In the genomic region with DNA sequence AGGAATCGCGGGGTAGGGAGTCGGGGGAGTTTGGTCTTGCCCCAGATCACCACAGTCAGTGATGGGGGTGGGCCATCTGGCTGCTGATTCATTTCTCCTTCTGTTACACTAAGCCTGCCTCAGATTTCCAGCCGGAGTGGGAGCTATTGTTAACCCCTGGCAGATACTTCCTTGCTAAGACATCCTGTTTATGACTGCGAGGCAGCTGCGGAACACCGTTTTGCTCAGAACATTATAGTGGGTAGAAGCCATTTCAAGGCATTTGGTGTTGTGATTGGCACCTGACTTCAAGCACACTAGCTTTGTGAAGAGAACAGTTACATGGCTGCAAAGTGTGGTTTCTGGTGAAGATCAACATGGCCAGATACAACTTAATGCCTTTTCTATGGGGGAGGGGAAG, we compare ENCODE assay signal across 1 cellular context.
TF ChIP-seq lines count a peak whose summit lies in the region.

No MANE protein-coding gene starts in this region.

TF ChIP-seq in HepG2, 621 proteins besides CTCF, POLR2A, EP300 and RAD21 (continued from another document):
- TF ChIP-seq, protein P1, sequence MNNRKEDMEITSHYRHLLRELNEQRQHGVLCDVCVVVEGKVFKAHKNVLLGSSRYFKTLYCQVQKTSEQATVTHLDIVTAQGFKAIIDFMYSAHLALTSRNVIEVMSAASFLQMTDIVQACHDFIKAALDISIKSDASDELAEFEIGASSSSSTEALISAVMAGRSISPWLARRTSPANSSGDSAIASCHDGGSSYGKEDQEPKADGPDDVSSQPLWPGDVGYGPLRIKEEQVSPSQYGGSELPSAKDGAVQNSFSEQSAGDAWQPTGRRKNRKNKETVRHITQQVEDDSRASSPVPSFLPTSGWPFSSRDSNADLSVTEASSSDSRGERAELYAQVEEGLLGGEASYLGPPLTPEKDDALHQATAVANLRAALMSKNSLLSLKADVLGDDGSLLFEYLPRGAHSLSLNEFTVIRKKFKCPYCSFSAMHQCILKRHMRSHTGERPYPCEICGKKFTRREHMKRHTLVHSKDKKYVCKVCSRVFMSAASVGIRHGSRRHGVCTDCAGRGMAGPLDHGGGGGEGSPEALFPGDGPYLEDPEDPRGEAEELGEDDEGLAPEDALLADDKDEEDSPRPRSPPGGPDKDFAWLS (CRISPR knock-in tag; IDR thresholded peaks at IDR 0.05; ENCODE audit: borderline replicate concordance): no peak
- TF ChIP-seq ZNF746 (CRISPR knock-in tag; IDR thresholded peaks at IDR 0.05): no peak
- TF ChIP-seq, protein P2, sequence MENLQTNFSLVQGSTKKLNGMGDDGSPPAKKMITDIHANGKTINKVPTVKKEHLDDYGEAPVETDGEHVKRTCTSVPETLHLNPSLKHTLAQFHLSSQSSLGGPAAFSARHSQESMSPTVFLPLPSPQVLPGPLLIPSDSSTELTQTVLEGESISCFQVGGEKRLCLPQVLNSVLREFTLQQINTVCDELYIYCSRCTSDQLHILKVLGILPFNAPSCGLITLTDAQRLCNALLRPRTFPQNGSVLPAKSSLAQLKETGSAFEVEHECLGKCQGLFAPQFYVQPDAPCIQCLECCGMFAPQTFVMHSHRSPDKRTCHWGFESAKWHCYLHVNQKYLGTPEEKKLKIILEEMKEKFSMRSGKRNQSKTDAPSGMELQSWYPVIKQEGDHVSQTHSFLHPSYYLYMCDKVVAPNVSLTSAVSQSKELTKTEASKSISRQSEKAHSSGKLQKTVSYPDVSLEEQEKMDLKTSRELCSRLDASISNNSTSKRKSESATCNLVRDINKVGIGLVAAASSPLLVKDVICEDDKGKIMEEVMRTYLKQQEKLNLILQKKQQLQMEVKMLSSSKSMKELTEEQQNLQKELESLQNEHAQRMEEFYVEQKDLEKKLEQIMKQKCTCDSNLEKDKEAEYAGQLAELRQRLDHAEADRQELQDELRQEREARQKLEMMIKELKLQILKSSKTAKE (CRISPR knock-in tag; IDR thresholded peaks at IDR 0.05; ENCODE audit: borderline replicate concordance): no peak
- TF ChIP-seq ATF7 (IDR thresholded peaks at IDR 0.05): no peak
- TF ChIP-seq ATF7 (CRISPR knock-in tag; IDR thresholded peaks at IDR 0.05): no peak
- TF ChIP-seq MBD4 (IDR thresholded peaks at IDR 0.05; ENCODE audit: borderline replicate concordance, low read length): no peak
- TF ChIP-seq, protein P3, sequence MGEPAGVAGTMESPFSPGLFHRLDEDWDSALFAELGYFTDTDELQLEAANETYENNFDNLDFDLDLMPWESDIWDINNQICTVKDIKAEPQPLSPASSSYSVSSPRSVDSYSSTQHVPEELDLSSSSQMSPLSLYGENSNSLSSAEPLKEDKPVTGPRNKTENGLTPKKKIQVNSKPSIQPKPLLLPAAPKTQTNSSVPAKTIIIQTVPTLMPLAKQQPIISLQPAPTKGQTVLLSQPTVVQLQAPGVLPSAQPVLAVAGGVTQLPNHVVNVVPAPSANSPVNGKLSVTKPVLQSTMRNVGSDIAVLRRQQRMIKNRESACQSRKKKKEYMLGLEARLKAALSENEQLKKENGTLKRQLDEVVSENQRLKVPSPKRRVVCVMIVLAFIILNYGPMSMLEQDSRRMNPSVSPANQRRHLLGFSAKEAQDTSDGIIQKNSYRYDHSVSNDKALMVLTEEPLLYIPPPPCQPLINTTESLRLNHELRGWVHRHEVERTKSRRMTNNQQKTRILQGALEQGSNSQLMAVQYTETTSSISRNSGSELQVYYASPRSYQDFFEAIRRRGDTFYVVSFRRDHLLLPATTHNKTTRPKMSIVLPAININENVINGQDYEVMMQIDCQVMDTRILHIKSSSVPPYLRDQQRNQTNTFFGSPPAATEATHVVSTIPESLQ (CRISPR knock-in tag; conservative IDR thresholded peaks at IDR 0.05): no peak
- TF ChIP-seq TOE1 (CRISPR knock-in tag; IDR thresholded peaks at IDR 0.05): no peak
- TF ChIP-seq CENPX (CRISPR knock-in tag; IDR thresholded peaks at IDR 0.05): no peak
- no peak for TF ChIP-seq EZH2 (conservative IDR thresholded peaks at IDR 0.05; ENCODE audit: low read depth, low read length)
- no peak for TF ChIP-seq IRX3 (CRISPR knock-in tag; IDR thresholded peaks at IDR 0.05; ENCODE audit: borderline replicate concordance, low read depth)
- TF ChIP-seq ZNF263 (CRISPR knock-in tag; IDR thresholded peaks at IDR 0.05): no peak
